In genomic region chr4:18421519-18421918, GRCh38 we compare ENCODE assay signal across 31 cellular contexts.
"Had no signal": no experiment of that assay in that cellular context is flagged by ENCODE, and none has a peak within 500 bp of the region (broad histone marks: within the 10 kb centered on the region; RNA-seq: fewer than 3 reads in every experiment).

No MANE protein-coding gene starts in this region.

- ATAC-seq: activated CD4-positive, CD25-positive, alpha-beta regulatory T cell treated with anti-CD3 and anti-CD28 coated beads, Interleukin-2, amount 50 U/mL, for 24 hours; activated CD8-positive, alpha-beta memory T cell treated with anti-CD3 and anti-CD28 coated beads, Interleukin-2, amount 10 ng/mL, durations not matched to agents 7 days and 5 days; activated CD8-positive, alpha-beta T cell treated with anti-CD3 and anti-CD28 coated beads, Interleukin-2, amount 10 ng/mL, durations not matched to agents 7 days and 5 days; activated naive CD4-positive, alpha-beta T cell treated with anti-CD3 and anti-CD28 coated beads, Interleukin-2, amount 50 U/mL, for 72 hours; esophagus mucosa; T-helper 17 cell had no signal

- H3K36me3 Mint-ChIP-seq: activated CD4-positive, alpha-beta memory T cell treated with anti-CD3 and anti-CD28 coated beads for 36 hours; activated CD8-positive, alpha-beta memory T cell treated with anti-CD3 and anti-CD28 coated beads, Interleukin-2, amount 10 ng/mL, durations not matched to agents 7 days and 5 days; activated naive CD4-positive, alpha-beta T cell treated with anti-CD3 and anti-CD28 coated beads, Interleukin-2, amount 50 U/mL, for 72 hours; activated naive CD8-positive, alpha-beta T cell treated with anti-CD3 and anti-CD28 coated beads, Interleukin-2, amount 10 ng/mL, durations not matched to agents 7 days and 5 days; brain had no signal

- H3K27me3 Mint-ChIP-seq: activated B cell treated with CpG ODN at 0.5 μM for 24 hours; activated CD4-positive, alpha-beta T cell treated with anti-CD3 and anti-CD28 coated beads, Interleukin-2, amount 10 ng/mL, durations not matched to agents 24 days and 14 days; activated CD8-positive, alpha-beta memory T cell treated with anti-CD3 and anti-CD28 coated beads, Interleukin-2, amount 10 ng/mL, durations not matched to agents 7 days and 5 days; T-helper 17 cell had no signal

- H3K4me3 ChIP-seq: ascending aorta, breast epithelium, cardiac muscle cell, colonic mucosa had no signal

- H3K4me1 Mint-ChIP-seq: activated B cell treated with CpG ODN at 0.5 μM for 24 hours; activated CD4-positive, alpha-beta T cell treated with anti-CD3 and anti-CD28 coated beads, Interleukin-2, amount 10 ng/mL, durations not matched to agents 24 days and 14 days; activated CD8-positive, alpha-beta memory T cell treated with anti-CD3 and anti-CD28 coated beads, Interleukin-2, amount 10 ng/mL, durations not matched to agents 7 days and 5 days; activated naive CD8-positive, alpha-beta T cell treated with anti-CD3 and anti-CD28 coated beads, Interleukin-2, amount 10 ng/mL, durations not matched to agents 7 days and 5 days; brain; endodermal cell; T-helper 17 cell had no signal

- H3K27ac Mint-ChIP-seq: activated B cell treated with CpG ODN at 0.5 μM for 24 hours; activated CD4-positive, alpha-beta memory T cell treated with anti-CD3 and anti-CD28 coated beads for 36 hours; activated CD4-positive, alpha-beta T cell treated with anti-CD3 and anti-CD28 coated beads, Interleukin-2, amount 10 ng/mL, durations not matched to agents 24 days and 14 days; activated CD8-positive, alpha-beta memory T cell treated with anti-CD3 and anti-CD28 coated beads, Interleukin-2, amount 10 ng/mL, durations not matched to agents 7 days and 5 days; activated CD8-positive, alpha-beta T cell treated with anti-CD3 and anti-CD28 coated beads, Interleukin-2, amount 10 ng/mL, durations not matched to agents 7 days and 5 days; activated naive CD4-positive, alpha-beta T cell treated with anti-CD3 and anti-CD28 coated beads for 36 hours; activated naive CD4-positive, alpha-beta T cell treated with anti-CD3 and anti-CD28 coated beads, Interleukin-2, amount 50 U/mL, for 72 hours; activated naive CD8-positive, alpha-beta T cell treated with anti-CD3 and anti-CD28 coated beads, Interleukin-2, amount 10 ng/mL, durations not matched to agents 7 days and 5 days; activated T-helper 1 cell treated with anti-CD3 and anti-CD28 coated beads, Interleukin-12 subunit alpha, Interleukin-12 subunit beta, Interleukin-2, Interleukin-4 antibody, amounts not matched to agents 30 ng/mL and 10 ng/mL and 1 ng/mL, durations not matched to agents 14 hours and 24 hours and 36 hours; activated T-helper 2 cell treated with anti-CD3 and anti-CD28 coated beads, Interferon-gamma antibody, Interleukin-2, Interleukin-4, amounts not matched to agents 10 μg/mL and 5 μg/mL and 100 μg/mL, durations not matched to agents 14 hours and 24 hours and 36 hours; brain; endodermal cell; T-helper 17 cell; T-helper 2 cell treated with Interferon-gamma antibody and Interleukin-4, amounts not matched to agents 5 μg/mL and 100 μg/mL, for 36 hours had no signal

- H3K4me3 Mint-ChIP-seq: activated B cell treated with CpG ODN at 0.5 μM for 24 hours; activated CD4-positive, alpha-beta memory T cell treated with anti-CD3 and anti-CD28 coated beads for 36 hours; activated CD4-positive, alpha-beta T cell treated with anti-CD3 and anti-CD28 coated beads, Interleukin-2, amount 10 ng/mL, durations not matched to agents 24 days and 14 days; activated CD8-positive, alpha-beta memory T cell treated with anti-CD3 and anti-CD28 coated beads, Interleukin-2, amount 10 ng/mL, durations not matched to agents 7 days and 5 days; activated CD8-positive, alpha-beta T cell treated with anti-CD3 and anti-CD28 coated beads, Interleukin-2, amount 10 ng/mL, durations not matched to agents 7 days and 5 days; activated naive CD4-positive, alpha-beta T cell treated with anti-CD3 and anti-CD28 coated beads for 36 hours; activated naive CD8-positive, alpha-beta T cell treated with anti-CD3 and anti-CD28 coated beads, Interleukin-2, amount 10 ng/mL, durations not matched to agents 7 days and 5 days; activated T-helper 1 cell treated with anti-CD3 and anti-CD28 coated beads, Interleukin-12 subunit alpha, Interleukin-12 subunit beta, Interleukin-2, Interleukin-4 antibody, amounts not matched to agents 30 ng/mL and 10 ng/mL and 1 ng/mL, durations not matched to agents 14 hours and 24 hours and 36 hours; brain; endodermal cell; T-helper 17 cell; T-helper 2 cell treated with Interferon-gamma antibody and Interleukin-4, amounts not matched to agents 5 μg/mL and 100 μg/mL, for 36 hours had no signal

- DNase-seq: activated B cell treated with CpG ODN at 0.5 μM for 24 hours; activated CD4-positive, alpha-beta memory T cell treated with anti-CD3 and anti-CD28 coated beads for 36 hours; activated CD4-positive, alpha-beta T cell treated with anti-CD3 and anti-CD28 coated beads, Interleukin-2, amount 10 ng/mL, durations not matched to agents 24 days and 14 days; activated CD8-positive, alpha-beta memory T cell treated with anti-CD3 and anti-CD28 coated beads, Interleukin-2, amount 10 ng/mL, durations not matched to agents 7 days and 5 days; activated CD8-positive, alpha-beta memory T cell treated with anti-CD3 and anti-CD28 coated beads, Interleukin-2, amount 50 U/mL, for 4 hours; activated CD8-positive, alpha-beta T cell treated with anti-CD3 and anti-CD28 coated beads, Interleukin-2, amount 10 ng/mL, durations not matched to agents 7 days and 5 days; activated effector memory CD4-positive, alpha-beta T cell treated with anti-CD3 and anti-CD28 coated beads, Interleukin-2, amount 50 U/mL, for 16 hours; activated naive CD4-positive, alpha-beta T cell treated with anti-CD3 and anti-CD28 coated beads for 36 hours; activated naive CD8-positive, alpha-beta T cell treated with anti-CD3 and anti-CD28 coated beads, Interleukin-2, amount 10 ng/mL, durations not matched to agents 7 days and 5 days; activated T-cell treated with anti-CD3 and anti-CD28 coated beads, Interleukin-2, amount 50 U/mL, for 1 hour; activated T-cell treated with anti-CD3 and anti-CD28 coated beads, Interleukin-2, amount 50 U/mL, for 48 hours; central memory CD4-positive, alpha-beta T cell; cerebellar nuclear complex; colonic mucosa; effector CD8-positive, alpha-beta T cell; endodermal cell; foreskin fibroblast; head of caudate nucleus; T-helper 17 cell; T1000; WERI-Rb-1 had no signal

- H3K9me3 Mint-ChIP-seq: activated B cell treated with CpG ODN at 0.5 μM for 24 hours; activated CD4-positive, alpha-beta memory T cell treated with anti-CD3 and anti-CD28 coated beads for 36 hours; activated naive CD4-positive, alpha-beta T cell treated with anti-CD3 and anti-CD28 coated beads, Interleukin-2, amount 50 U/mL, for 72 hours; activated T-helper 1 cell treated with anti-CD3 and anti-CD28 coated beads, Interleukin-12 subunit alpha, Interleukin-12 subunit beta, Interleukin-2, Interleukin-4 antibody, amounts not matched to agents 30 ng/mL and 10 ng/mL and 1 ng/mL, durations not matched to agents 14 hours and 24 hours and 36 hours; activated T-helper 2 cell treated with anti-CD3 and anti-CD28 coated beads, Interferon-gamma antibody, Interleukin-2, Interleukin-4, amounts not matched to agents 10 μg/mL and 5 μg/mL and 100 μg/mL, durations not matched to agents 14 hours and 24 hours and 36 hours; T-helper 2 cell treated with Interferon-gamma antibody and Interleukin-4, amounts not matched to agents 5 μg/mL and 100 μg/mL, for 36 hours had no signal
